Comparison of ENCODE assay signal across 15 cellular contexts in the genomic region with DNA sequence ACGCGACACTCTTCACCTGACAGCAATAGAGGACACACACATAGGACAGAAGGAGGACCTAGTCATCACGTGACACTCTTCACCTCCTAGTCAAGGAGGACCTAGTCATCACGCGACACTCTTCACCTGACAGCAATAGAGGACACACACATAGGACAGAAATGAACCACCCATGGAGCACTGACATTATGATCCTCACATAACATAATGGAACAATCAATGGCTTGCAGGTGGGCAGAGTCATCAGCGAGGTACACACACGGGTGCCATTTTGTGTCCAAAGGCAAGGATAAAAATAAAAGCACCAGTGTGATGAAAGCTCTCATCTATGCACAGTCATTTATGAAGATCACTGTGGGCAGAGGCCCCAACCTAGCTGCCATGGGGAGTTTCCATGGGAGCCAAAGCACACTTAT.
DNase-seq lines count a peak whose midpoint lies in the region; ATAC-seq and TF ChIP-seq lines count a peak whose summit lies in the region.
"Had no signal": no experiment of that assay in that cellular context is flagged by ENCODE, and none has a peak within 500 bp of the region (broad histone marks: within the 10 kb centered on the region; RNA-seq: fewer than 3 reads in every experiment).

No MANE protein-coding gene starts in this region.

- H3K36me3 ChIP-seq in heart left ventricle (no peaks in the 10 kb centered on the region), Peyer's patch (no peaks in the 10 kb centered on the region), suprapubic skin (no peaks in the 10 kb centered on the region)
- H3K36me3 ChIP-seq: lower lobe of right lung, thyroid gland had no signal

- H3K4me1 ChIP-seq in heart left ventricle: peaks cover 0 to 56% (median 32%) of the 10 kb centered on the region in 12 donors
- H3K4me1 ChIP-seq in Peyer's patch: peaks cover 0 to 21% (median 2%) of the 10 kb centered on the region in 4 donors
- H3K4me1 ChIP-seq in suprapubic skin: no peaks in the 10 kb centered on the region
- H3K4me1 ChIP-seq: lower lobe of right lung, thyroid gland had no signal

- no peak overlapping the region for H3K4me3 ChIP-seq in heart left ventricle
- no peak overlapping the region for H3K4me3 ChIP-seq in Peyer's patch
- H3K4me3 ChIP-seq in suprapubic skin: no peak overlapping the region
- H3K4me3 ChIP-seq: lower lobe of right lung, PC-9, thyroid gland had no signal

- WGBS in heart left ventricle, 4 donors: 50 to 71% (median 64%) methylated on average over 7 of the region's 7 CpGs
- 89% methylated on average over 6 of the region's 7 CpGs for WGBS in suprapubic skin

- peak; percentile 2 for DNase-seq in stimulated activated CD4-positive, alpha-beta T cell treated with anti-CD3 and anti-CD28 coated beads, Interleukin-15, amount 100 ng/mL, for 24 hours
- DNase-seq in stimulated activated CD4-positive, alpha-beta T cell treated with anti-CD3 and anti-CD28 coated beads, Interleukin-2, amount 100 ng/mL, for 24 hours: no peak
- DNase-seq in NCI-H187 treated with DMSO at 0.1 percent for 48 hours (lab: John Stamatoyannopoulos, UW): peak; percentile 53
- DNase-seq in heart left ventricle: peak in 2 of 5 donors; percentile 62 to 69
- no peak for DNase-seq in T-helper 1 cell
- no peak for DNase-seq in Peyer's patch
- DNase-seq in suprapubic skin (ENCODE audit: low spot score in 2 of 2): no peak
- DNase-seq in SKM-1 treated with dmso at 0.1 percent for 144 hours (lab: John Stamatoyannopoulos, UW; ENCODE audit: unreplicated experiment): no peak
- DNase-seq: activated CD8-positive, alpha-beta memory T cell treated with anti-CD3 and anti-CD28 coated beads, Interleukin-2, amount 50 U/mL, for 48 hours; foreskin fibroblast; GF-D8; lower lobe of right lung; NCI-H1048; PC-9; thyroid gland had no signal

- H3K9me3 ChIP-seq in heart left ventricle: no peaks in the 10 kb centered on the region
- no peaks in the 10 kb centered on the region for H3K9me3 ChIP-seq in Peyer's patch
- no peaks in the 10 kb centered on the region for H3K9me3 ChIP-seq in suprapubic skin
- H3K9me3 ChIP-seq: lower lobe of right lung, thyroid gland had no signal

- ATAC-seq in heart left ventricle: peak; percentile 55 to 93 (median 80)
- ATAC-seq: lower lobe of right lung had no signal

- H3K27me3 ChIP-seq in heart left ventricle (no peaks in the 10 kb centered on the region), Peyer's patch (no peaks in the 10 kb centered on the region), suprapubic skin (no peaks in the 10 kb centered on the region)
- H3K27me3 ChIP-seq: thyroid gland had no signal

- TF ChIP-seq CTCF in heart left ventricle (IDR thresholded peaks at IDR 0.05) (no peak), Peyer's patch (IDR thresholded peaks at IDR 0.05) (no peak), suprapubic skin (IDR thresholded peaks at IDR 0.05) (no peak)

- intact Hi-C loops in heart left ventricle (cut with DNase I): no loop called here

- H3K27ac ChIP-seq in heart left ventricle (peak overlapping the region in 5 of 12 donors; percentile 16 to 74 (median 53)), Peyer's patch (no peak overlapping the region), suprapubic skin (no peak overlapping the region)
- H3K27ac ChIP-seq: lower lobe of right lung, PC-9, thyroid gland had no signal

- TF ChIP-seq POLR2A in heart left ventricle (IDR thresholded peaks at IDR 0.05) (no peak), Peyer's patch (IDR thresholded peaks at IDR 0.05) (no peak), suprapubic skin (IDR thresholded peaks at IDR 0.05) (no peak)

- TF ChIP-seq EP300 in suprapubic skin (IDR thresholded peaks at IDR 0.05): no peak

Comparison
In these comparisons a context has a peak if more than half of its experiments do, and no peak if none do; other contexts are left out.
1. DNase-seq: peak in stimulated activated CD4-positive, alpha-beta T cell treated with anti-CD3 and anti-CD28 coated beads, Interleukin-15, amount 100 ng/mL, for 24 hours (single experiment) and NCI-H187 treated with DMSO at 0.1 percent for 48 hours (single experiment); none in stimulated activated CD4-positive, alpha-beta T cell treated with anti-CD3 and anti-CD28 coated beads, Interleukin-2, amount 100 ng/mL, for 24 hours (0 of 2), T-helper 1 cell (0 of 5), Peyer's patch (0 of 3), suprapubic skin (0 of 2) and SKM-1 treated with dmso at 0.1 percent for 144 hours (single experiment).